In genomic region chrX:19643203-19643602, GRCh38 we compare ENCODE assay signal across 22 cellular contexts.
DNase-seq lines count a peak whose midpoint lies in the region; ATAC-seq and TF ChIP-seq lines count a peak whose summit lies in the region.
"Had no signal": no experiment of that assay in that cellular context is flagged by ENCODE, and none has a peak within 500 bp of the region (broad histone marks: within the 10 kb centered on the region; RNA-seq: fewer than 3 reads in every experiment).

No MANE protein-coding gene starts in this region.

- CTCF ChIA-PET in WTC11 (lab: Charles Lee) (interaction anchor here (0.7 to 1.8 kb wide), 4 partner anchors 11 to 29 kb away, joined by 3 to 7 read pairs (median 4); no protein-coding TSS in a partner anchor), OCI-LY7 (lab: Charles Lee; ENCODE audit: unreplicated experiment) (no interaction called here)

- no peaks in the 10 kb centered on the region for H3K4me1 ChIP-seq in transverse colon
- H3K4me1 ChIP-seq in OCI-LY7 (ENCODE audit: insufficient read depth, low read length, poor library complexity, severe bottlenecking) = no peaks in the 10 kb centered on the region
- H3K4me1 ChIP-seq: esophagus squamous epithelium, parathyroid adenoma, sigmoid colon had no signal

- H4K20me1 ChIP-seq in OCI-LY7 (ENCODE audit: insufficient read depth, low read length) = no peaks in the 10 kb centered on the region

- H3K9me2 ChIP-seq in OCI-LY7 (ENCODE audit: insufficient read depth, low read length) = no peaks in the 10 kb centered on the region

- peaks cover 51% of the 10 kb centered on the region for H3K4me1 Mint-ChIP-seq in WTC11
- peaks cover 18 to 26% of the 10 kb centered on the region in 2 donors for H3K4me1 Mint-ChIP-seq in effector memory CD8-positive, alpha-beta T cell (ENCODE audit: low read depth in 2 of 2)

- intact Hi-C loops in transverse colon (cut with DNase I; ENCODE audit: low total_unique reads) = no loop called here
- intact Hi-C loops in OCI-LY7 (cut with micrococcal nuclease; ENCODE audit: unreplicated experiment) = no loop called here

- H3K36me3 ChIP-seq in transverse colon (no peaks in the 10 kb centered on the region), OCI-LY7 (ENCODE audit: insufficient read depth, low read length) (peaks cover 14% of the 10 kb centered on the region)
- H3K36me3 ChIP-seq: esophagus squamous epithelium, sigmoid colon, thyroid gland had no signal

- WGBS in transverse colon (ENCODE audit: low coverage in 1 of 2), 2 donors = 56% methylated on average over 1 of the region's 1 CpG; no CpG with 5 or more reads in 1 of the 2 donors

- BruUV-seq in OCI-LY7 (replicated peaks; lab: Mats Ljungman, UMichigan) = no TSS peak

- TF ChIP-seq CTCF in WTC11 (IDR thresholded peaks at IDR 0.05) (no peak), transverse colon (IDR thresholded peaks at IDR 0.05) (no peak), OCI-LY7 (conservative IDR thresholded peaks at IDR 0.05; ENCODE audit: low read length) (no peak)

- H3K27ac Mint-ChIP-seq in activated naive CD4-positive, alpha-beta T cell treated with anti-CD3 and anti-CD28 coated beads, Interleukin-2, amount 50 U/mL, for 72 hours = peak overlapping the region; percentile 57 to 65
- peak overlapping the region; percentile 53; the same call in 1 of the 2 replicates for H3K27ac Mint-ChIP-seq in WTC11
- H3K27ac Mint-ChIP-seq in effector memory CD8-positive, alpha-beta T cell = peak overlapping the region; percentile 69 to 85

- in situ Hi-C loops in transverse colon (cut with MboI; ENCODE audit: low pct_ligation_motif_present in 1 of 4, low pct_unique_long_range_greater_than_20kb in 1 of 4, low sequenced_read_pairs in 3 of 4) = no loop called here

- no peaks in the 10 kb centered on the region for H3K27me3 Mint-ChIP-seq in WTC11 (ENCODE audit: low read depth)
- H3K27me3 Mint-ChIP-seq in effector memory CD8-positive, alpha-beta T cell = no peaks in the 10 kb centered on the region

- H3K36me3 Mint-ChIP-seq in activated naive CD4-positive, alpha-beta T cell treated with anti-CD3 and anti-CD28 coated beads, Interleukin-2, amount 50 U/mL, for 72 hours = peaks cover 0 to 4% of the 10 kb centered on the region in 2 donors
- no peaks in the 10 kb centered on the region for H3K36me3 Mint-ChIP-seq in WTC11
- peaks cover 57% of the 10 kb centered on the region for H3K36me3 Mint-ChIP-seq in effector memory CD8-positive, alpha-beta T cell (ENCODE audit: insufficient read depth)

- H3K27ac ChIP-seq in transverse colon (no peak overlapping the region), OCI-LY7 (ENCODE audit: low read depth, low read length, poor library complexity, severe bottlenecking) (no peak overlapping the region)
- H3K27ac ChIP-seq: esophagus squamous epithelium, parathyroid adenoma, sigmoid colon, thyroid gland, VCaP had no signal

- no peak overlapping the region for H3K4me3 ChIP-seq in transverse colon
- H3K4me3 ChIP-seq in OCI-LY7 (ENCODE audit: low read depth, low read length, poor library complexity, severe bottlenecking) = no peak overlapping the region
- H3K4me3 ChIP-seq: esophagus squamous epithelium, sigmoid colon, thyroid gland had no signal

- no peaks in the 10 kb centered on the region for H3K9me3 ChIP-seq in transverse colon
- H3K9me3 ChIP-seq in OCI-LY7 (ENCODE audit: low read length) = no peaks in the 10 kb centered on the region
- H3K9me3 ChIP-seq: esophagus squamous epithelium, sigmoid colon, thyroid gland had no signal

- H3K79me2 ChIP-seq in OCI-LY7 (ENCODE audit: insufficient read depth, low read depth, low read length) = no peaks in the 10 kb centered on the region
- H3K79me2 ChIP-seq: parathyroid adenoma had no signal

- no peak for TF ChIP-seq EP300 in transverse colon (IDR thresholded peaks at IDR 0.05; ENCODE audit: low read depth)

- no peaks in the 10 kb centered on the region for H3K9me3 Mint-ChIP-seq in activated naive CD4-positive, alpha-beta T cell treated with anti-CD3 and anti-CD28 coated beads, Interleukin-2, amount 50 U/mL, for 72 hours
- no peaks in the 10 kb centered on the region for H3K9me3 Mint-ChIP-seq in WTC11
- no peaks in the 10 kb centered on the region for H3K9me3 Mint-ChIP-seq in effector memory CD8-positive, alpha-beta T cell

- POLR2A ChIA-PET in WTC11 (lab: Charles Lee) (interaction anchor here (0.7 kb wide), 1 partner anchor 9 kb away, joined by 3 read pairs; no protein-coding TSS in a partner anchor), OCI-LY7 (lab: Charles Lee) (interaction anchor here (0.9 kb wide), 1 partner anchor 16 kb away, joined by 3 read pairs; no protein-coding TSS in a partner anchor)

- ATAC-seq in activated naive CD4-positive, alpha-beta T cell treated with anti-CD3 and anti-CD28 coated beads, Interleukin-2, amount 50 U/mL, for 72 hours = no peak
- ATAC-seq in WTC11 (peak; percentile 62), HG03175 (IDR thresholded peaks at IDR 0.05; ENCODE audit: unreplicated experiment) (no peak)
- ATAC-seq in effector memory CD8-positive, alpha-beta T cell (replicated peaks) = no peak

- TF ChIP-seq POLR2A in transverse colon (IDR thresholded peaks at IDR 0.05) = no peak

- H3K4me3 Mint-ChIP-seq in WTC11 = no peak overlapping the region
- H3K4me3 Mint-ChIP-seq in effector memory CD8-positive, alpha-beta T cell = no peak overlapping the region

- H2AFZ ChIP-seq in OCI-LY7 (ENCODE audit: low read length) = no peak overlapping the region
- H2AFZ ChIP-seq: parathyroid adenoma had no signal

- H3K4me2 ChIP-seq in OCI-LY7 (ENCODE audit: low read length) = no peak overlapping the region

- H3K27me3 ChIP-seq in transverse colon = no peaks in the 10 kb centered on the region
- H3K27me3 ChIP-seq: sigmoid colon, thyroid gland had no signal

- DNase-seq in activated naive CD4-positive, alpha-beta T cell treated with anti-CD3 and anti-CD28 coated beads, Interleukin-2, amount 50 U/mL, for 72 hours (ENCODE audit: low spot score in 2 of 2) = no peak
- DNase-seq in activated naive CD4-positive, alpha-beta T cell treated with Interleukin-2 at 50 U/mL for 16 hours = no peak
- DNase-seq in WTC11 (ENCODE audit: low spot score) = no peak
- no peak for DNase-seq in effector memory CD8-positive, alpha-beta T cell
- no peak for DNase-seq in transverse colon
- DNase-seq in OCI-LY7 (ENCODE audit: low spot score) = no peak
- DNase-seq: activated gamma-delta T cell; DMS79 treated with DMSO at 0.1 percent for 48 hours; effector CD8-positive, alpha-beta T cell; esophagus squamous epithelium; HCEC 1CT; kidney glomerular epithelial cell; mammary epithelial cell; NCI-H187; NCI-H774; OCI-M1; Right ventricle myocardium superior; sigmoid colon; thyroid gland had no signal

TF ChIP-seq in WTC11, 78 proteins besides CTCF, POLR2A, EP300 and RAD21 (continues in another document):
- TF ChIP-seq MAX (CRISPR knock-in tag; IDR thresholded peaks at IDR 0.05) (no peak), CBFB (CRISPR knock-in tag; IDR thresholded peaks at IDR 0.05; ENCODE audit: low read depth) (no peak), OVOL2 (CRISPR knock-in tag; IDR thresholded peaks at IDR 0.05; ENCODE audit: borderline replicate concordance) (no peak), E2F4 (CRISPR knock-in tag; IDR thresholded peaks at IDR 0.05; ENCODE audit: borderline replicate concordance, low read depth) (no peak), E2F1 (CRISPR knock-in tag; IDR thresholded peaks at IDR 0.05) (no peak), ZNF232 (CRISPR knock-in tag; IDR thresholded peaks at IDR 0.05) (no peak), HMGXB4 (CRISPR knock-in tag; IDR thresholded peaks at IDR 0.05) (no peak)
